8 cellular contexts compared by ENCODE assay signal in genomic region chr9:92762781-92763708, GRCh38. TPM values are rescaled to one million over a fixed set of nuclear protein-coding genes. Genes with fewer than 3 reads are reported as not detected.
DNase-seq lines count a peak whose midpoint lies in the region; ATAC-seq and TF ChIP-seq lines count a peak whose summit lies in the region.

No MANE protein-coding gene starts in this region.

- POLR2A ChIA-PET in HEK293 (lab: Yijun Ruan, JAX), result interaction anchor here (1.2 to 2.8 kb wide), 3 partner anchors 15 to 93 kb away, joined by 3 to 15 read pairs (median 3); partner anchors contain the start of gene IPPK

- H3K9ac ChIP-seq in smooth muscle cell (ENCODE audit: low read depth), result peak overlapping the region; percentile 87

- H3K79me2 ChIP-seq in smooth muscle cell (ENCODE audit: low read depth), result peaks cover 62% of the 10 kb centered on the region

- TF ChIP-seq CTCF in HEK293 (tag by site-specific recombination; IDR thresholded peaks at IDR 0.05), result no peak
- TF ChIP-seq CTCF in WERI-Rb-1 (IDR thresholded peaks at IDR 0.05; ENCODE audit: low read depth, low read length), result no peak
- no peak for TF ChIP-seq CTCF in smooth muscle cell (IDR thresholded peaks at IDR 0.05; ENCODE audit: borderline replicate concordance, insufficient read depth, poor library complexity, severe bottlenecking)

- H3K4me2 ChIP-seq in smooth muscle cell, result peak overlapping the region; percentile 99

- H3K4me3 ChIP-seq in HEK293 (ENCODE audit: low read depth, low read length) (peak overlapping the region; percentile 97), WERI-Rb-1 (ENCODE audit: low read depth, low read length) (peak overlapping the region; percentile 91), right cardiac atrium (ENCODE audit: low read length) (peak overlapping the region; percentile 92), smooth muscle cell (peak overlapping the region; percentile 97)

- WGBS in right cardiac atrium, result 44% methylated on average over 19 of the region's 19 CpGs
- 70% methylated on average over 17 of the region's 19 CpGs for WGBS in smooth muscle cell (ENCODE audit: low lambda C conversion rate)

- DNase-seq in WERI-Rb-1 (no peak), right cardiac atrium (no peak), smooth muscle cell (lab: John Stamatoyannopoulos, UW; ENCODE audit: unreplicated experiment) (no peak), cortex of kidney (lab: John Stamatoyannopoulos, UW) (no peak), caudate nucleus (lab: John Stamatoyannopoulos, UW) (no peak), GDM1 (lab: John Stamatoyannopoulos, UW) (no peak)
- DNase-seq in stimulated activated CD4-positive, alpha-beta T cell treated with anti-CD3 and anti-CD28 coated beads, Interleukin-4, amount 100 ng/mL, for 4 hours, result no peak

- intact Hi-C loops in right cardiac atrium (cut with DNase I), result loop anchor here in 1 of 4 donors (10.0 kb wide), 1 partner anchor 48 kb away; no protein-coding TSS in a partner anchor

- no peaks in the 10 kb centered on the region; the same call in 1 of the 2 replicates for H3K4me1 ChIP-seq in HEK293 (ENCODE audit: control insufficient read depth, insufficient read depth, low read length)
- H3K4me1 ChIP-seq in right cardiac atrium (ENCODE audit: control insufficient read depth, insufficient read depth, low read length), result peaks cover 24% of the 10 kb centered on the region
- peaks cover 10% of the 10 kb centered on the region for H3K4me1 ChIP-seq in smooth muscle cell (ENCODE audit: low read depth)

- peaks cover 58% of the 10 kb centered on the region for H4K20me1 ChIP-seq in smooth muscle cell (ENCODE audit: low read depth)

- H3K36me3 ChIP-seq in HEK293 (ENCODE audit: control insufficient read depth in 2 of 2, insufficient read depth in 1 of 2, low read length in 2 of 2) (no peaks in the 10 kb centered on the region), WERI-Rb-1 (peaks cover 9% of the 10 kb centered on the region), smooth muscle cell (ENCODE audit: low read depth) (no peaks in the 10 kb centered on the region)

- no peaks in the 10 kb centered on the region for H3K9me3 ChIP-seq in HEK293 (ENCODE audit: control insufficient read depth, insufficient read depth, low read depth, low read length)
- no peaks in the 10 kb centered on the region for H3K9me3 ChIP-seq in WERI-Rb-1 (ENCODE audit: severe bottlenecking)
- no peaks in the 10 kb centered on the region for H3K9me3 ChIP-seq in right cardiac atrium (ENCODE audit: control insufficient read depth, low read length)
- H3K9me3 ChIP-seq in smooth muscle cell (replicated peaks; ENCODE audit: low read depth), result no peaks in the 10 kb centered on the region

- H3F3A ChIP-seq in smooth muscle cell (ENCODE audit: low read depth), result peaks cover 5% of the 10 kb centered on the region

- H3K27me3 ChIP-seq in WERI-Rb-1 (ENCODE audit: insufficient read depth, low read depth, severe bottlenecking) (no peaks in the 10 kb centered on the region), right cardiac atrium (ENCODE audit: control insufficient read depth, insufficient read depth) (no peaks in the 10 kb centered on the region), smooth muscle cell (ENCODE audit: low read depth) (no peaks in the 10 kb centered on the region)

- no peak overlapping the region for H2AFZ ChIP-seq in smooth muscle cell (ENCODE audit: low read depth)

- ATAC-seq in right cardiac atrium, result no peak

- CTCF ChIA-PET in HEK293 (lab: Yijun Ruan, JAX), result interaction anchor here (0.6 to 0.9 kb wide), 2 partner anchors 47 to 67 kb away, joined by 3 read pairs; no protein-coding TSS in a partner anchor

- no peak overlapping the region for H3K27ac ChIP-seq in HEK293 (ENCODE audit: extremely low read depth, low read depth, low read length)
- no peak overlapping the region for H3K27ac ChIP-seq in WERI-Rb-1
- H3K27ac ChIP-seq in right cardiac atrium (ENCODE audit: low read length), result no peak overlapping the region
- no peak overlapping the region for H3K27ac ChIP-seq in smooth muscle cell (ENCODE audit: low read depth)
- H3K27ac ChIP-seq in caudate nucleus (ENCODE audit: low read depth, low read length), result no peak overlapping the region

TF ChIP-seq in HEK293, 187 proteins besides CTCF, POLR2A, EP300 and RAD21:
- TF ChIP-seq ZIC2 (tag by site-specific recombination; IDR thresholded peaks at IDR 0.05) (no peak), ZNF223 (tag by site-specific recombination; IDR thresholded peaks at IDR 0.05) (no peak), TCF7L2 (IDR thresholded peaks at IDR 0.05; ENCODE audit: borderline replicate concordance, low read depth, low read length) (no peak), ZNF324 (tag by site-specific recombination; IDR thresholded peaks at IDR 0.05) (no peak), ZNF560 (tag by site-specific recombination; IDR thresholded peaks at IDR 0.05; ENCODE audit: borderline replicate concordance) (no peak), ZNF2 (tag by site-specific recombination; IDR thresholded peaks at IDR 0.05) (no peak), ZBTB7A (tag by site-specific recombination; IDR thresholded peaks at IDR 0.05; ENCODE audit: low read depth) (no peak), HOXC10 (CRISPR knock-in tag; IDR thresholded peaks at IDR 0.05) (0 out of 2 replicates have a peak, but pooled peaks have one; percentile 36), ZBTB21 (tag by site-specific recombination; IDR thresholded peaks at IDR 0.05) (no peak)

RNA-seq across cellular contexts. Expression of gene BICD2, which starts 1.6 kb away (rescaled TPM):
- total RNA-seq in right cardiac atrium (10 to 100 TPM; 29.5 to 36.0 (median 33.8) TPM), smooth muscle cell (29.1 and 32.2 TPM in 2 replicates)
- polyA plus RNA-seq in right cardiac atrium (20.0 TPM), smooth muscle cell (27.5 and 28.1 TPM in 2 replicates)
